In the genomic region with DNA sequence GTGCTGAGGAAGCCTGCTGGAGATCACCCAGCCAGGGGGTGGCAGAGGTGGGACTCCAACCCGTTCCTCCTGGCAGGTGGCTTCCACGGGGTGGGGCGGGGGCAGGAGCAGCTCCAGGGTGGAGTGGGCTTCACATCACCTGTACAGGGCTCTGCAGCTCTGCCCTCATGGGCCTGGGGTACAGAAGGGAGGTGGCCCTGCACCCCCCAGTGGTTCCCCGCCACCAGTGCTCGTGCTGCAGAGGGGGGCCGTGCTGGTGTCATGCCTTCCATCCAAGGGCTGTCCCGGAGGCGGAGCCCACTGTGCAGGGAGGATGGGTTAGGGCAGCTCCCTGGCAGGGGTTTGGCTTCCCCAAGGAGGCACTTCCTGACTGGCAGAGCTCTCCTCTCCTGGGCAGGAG, we compare ENCODE assay signal across 15 cellular contexts.
A peak's percentile ranks its signal among the peaks of the same experiment; 100 is the strongest.
DNase-seq lines count a peak whose midpoint lies in the region; ATAC-seq and TF ChIP-seq lines count a peak whose summit lies in the region.
"Had no signal": no experiment of that assay in that cellular context is flagged by ENCODE, and none has a peak within 500 bp of the region (broad histone marks: within the 10 kb centered on the region; RNA-seq: fewer than 3 reads in every experiment).

No MANE protein-coding gene starts in this region.

- H2AFZ ChIP-seq in mesenchymal stem cell (ENCODE audit: low read depth, low read length): no peak overlapping the region
- H2AFZ ChIP-seq: GM23248 had no signal

- no peak overlapping the region for H3K27ac Mint-ChIP-seq in WTC11
- no peak overlapping the region for H3K27ac Mint-ChIP-seq in activated T-helper 1 cell treated with anti-CD3 and anti-CD28 coated beads, Interleukin-12 subunit alpha, Interleukin-12 subunit beta, Interleukin-2, Interleukin-4 antibody, amounts not matched to agents 30 ng/mL and 10 ng/mL and 1 ng/mL, durations not matched to agents 14 hours and 24 hours and 36 hours

- no peak overlapping the region for H4K8ac ChIP-seq in mesenchymal stem cell (ENCODE audit: low read length)

- no peak overlapping the region for H3K4me2 ChIP-seq in mesenchymal stem cell (ENCODE audit: low read length, poor library complexity, severe bottlenecking)

- no peaks in the 10 kb centered on the region for H3K9me3 ChIP-seq in mesenchymal stem cell (ENCODE audit: control insufficient read depth, low read length)
- no peaks in the 10 kb centered on the region for H3K9me3 ChIP-seq in breast epithelium
- H3K9me3 ChIP-seq: SJSA1 had no signal

- H3K4me3 Mint-ChIP-seq in WTC11: no peak overlapping the region
- no peak overlapping the region for H3K4me3 Mint-ChIP-seq in activated T-helper 1 cell treated with anti-CD3 and anti-CD28 coated beads, Interleukin-12 subunit alpha, Interleukin-12 subunit beta, Interleukin-2, Interleukin-4 antibody, amounts not matched to agents 30 ng/mL and 10 ng/mL and 1 ng/mL, durations not matched to agents 14 hours and 24 hours and 36 hours

- no peak for TF ChIP-seq POLR2A in breast epithelium (IDR thresholded peaks at IDR 0.05)

- H3K79me1 ChIP-seq in mesenchymal stem cell (replicated peaks; ENCODE audit: low read length, poor library complexity, severe bottlenecking): no peaks in the 10 kb centered on the region

- H3K23ac ChIP-seq in mesenchymal stem cell (ENCODE audit: low read length in 2 of 2): no peak overlapping the region

- H3K36me3 ChIP-seq in mesenchymal stem cell (ENCODE audit: control insufficient read depth in 1 of 2, insufficient read depth in 2 of 2, low read depth in 1 of 2, low read length in 2 of 2) (no peaks in the 10 kb centered on the region), breast epithelium (no peaks in the 10 kb centered on the region)
- H3K36me3 ChIP-seq: SJSA1 had no signal

- H2AK5ac ChIP-seq in mesenchymal stem cell (ENCODE audit: low read length, severe bottlenecking): no peak overlapping the region

- H3K4me3 ChIP-seq in mesenchymal stem cell (ENCODE audit: insufficient read depth in 1 of 2, low read depth in 1 of 2, low read length in 2 of 2): no peak overlapping the region
- H3K4me3 ChIP-seq in breast epithelium: no peak overlapping the region
- H3K4me3 ChIP-seq: GM23248, SJSA1 had no signal

- no peak overlapping the region for H3K4ac ChIP-seq in mesenchymal stem cell (ENCODE audit: low read depth in 1 of 2, low read length in 2 of 2)

- H3K27ac ChIP-seq in mesenchymal stem cell (ENCODE audit: low read length, poor library complexity, severe bottlenecking): no peak overlapping the region
- H3K27ac ChIP-seq in breast epithelium: no peak overlapping the region
- H3K27ac ChIP-seq: GM23248, HL-60, SJSA1 had no signal

- CTCF ChIA-PET in WTC11 (lab: Charles Lee): interaction anchor here (0.8 to 3.1 kb wide), 2 partner anchors 20 to 396 kb away, joined by 3 to 11 read pairs; no protein-coding TSS in a partner anchor

- H3K36me3 Mint-ChIP-seq in WTC11: no peaks in the 10 kb centered on the region
- no peaks in the 10 kb centered on the region for H3K36me3 Mint-ChIP-seq in activated T-helper 1 cell treated with anti-CD3 and anti-CD28 coated beads, Interleukin-12 subunit alpha, Interleukin-12 subunit beta, Interleukin-2, Interleukin-4 antibody, amounts not matched to agents 30 ng/mL and 10 ng/mL and 1 ng/mL, durations not matched to agents 14 hours and 24 hours and 36 hours (ENCODE audit: low read depth)

- H3K9me3 Mint-ChIP-seq in WTC11: no peaks in the 10 kb centered on the region
- no peaks in the 10 kb centered on the region for H3K9me3 Mint-ChIP-seq in activated T-helper 1 cell treated with anti-CD3 and anti-CD28 coated beads, Interleukin-12 subunit alpha, Interleukin-12 subunit beta, Interleukin-2, Interleukin-4 antibody, amounts not matched to agents 30 ng/mL and 10 ng/mL and 1 ng/mL, durations not matched to agents 14 hours and 24 hours and 36 hours

- POLR2A ChIA-PET in WTC11 (lab: Charles Lee): no interaction called here

- H4K91ac ChIP-seq in mesenchymal stem cell (ENCODE audit: low read length): peak overlapping the region; percentile 21

- peaks cover 10% of the 10 kb centered on the region for H3K4me1 Mint-ChIP-seq in WTC11
- no peaks in the 10 kb centered on the region for H3K4me1 Mint-ChIP-seq in activated T-helper 1 cell treated with anti-CD3 and anti-CD28 coated beads, Interleukin-12 subunit alpha, Interleukin-12 subunit beta, Interleukin-2, Interleukin-4 antibody, amounts not matched to agents 30 ng/mL and 10 ng/mL and 1 ng/mL, durations not matched to agents 14 hours and 24 hours and 36 hours (ENCODE audit: low read depth)

- no peak overlapping the region for H2BK5ac ChIP-seq in mesenchymal stem cell (ENCODE audit: low read depth, low read length, poor library complexity, severe bottlenecking)

- TF ChIP-seq CTCF in WTC11 (IDR thresholded peaks at IDR 0.05) (no peak), breast epithelium (IDR thresholded peaks at IDR 0.05) (no peak)

- no peak overlapping the region for H3K9ac ChIP-seq in mesenchymal stem cell (ENCODE audit: low read length)
- H3K9ac ChIP-seq: GM23248 had no signal

- H3K4me1 ChIP-seq in mesenchymal stem cell (ENCODE audit: control insufficient read depth, insufficient read depth, low read depth, low read length) (peaks cover 2% of the 10 kb centered on the region), breast epithelium (no peaks in the 10 kb centered on the region)
- H3K4me1 ChIP-seq: SJSA1 had no signal

- ATAC-seq in left ventricle myocardium superior (no peak), Right ventricle myocardium inferior (no peak), WTC11 (no peak)

- H3K14ac ChIP-seq in mesenchymal stem cell (ENCODE audit: low read length in 2 of 2): no peak overlapping the region

- H3K27me3 ChIP-seq in mesenchymal stem cell (ENCODE audit: control insufficient read depth in 1 of 2, insufficient read depth in 1 of 2, low read length in 2 of 2): peaks cover 41 to 91% of the 10 kb centered on the region in 2 experiments
- H3K27me3 ChIP-seq in breast epithelium: peaks cover 0 to 28% of the 10 kb centered on the region in 2 donors
- H3K27me3 ChIP-seq: SJSA1 had no signal

- H2BK12ac ChIP-seq in mesenchymal stem cell (ENCODE audit: low read length in 2 of 2): no peak overlapping the region

- WGBS in mesenchymal stem cell: 74% methylated on average over 8 of the region's 8 CpGs

- intact Hi-C loops in left ventricle myocardium superior (cut with micrococcal nuclease) (no loop called here), Right ventricle myocardium inferior (cut with DNase I) (no loop called here), breast epithelium (cut with DNase I; ENCODE audit: low total_unique reads) (no loop called here)
- intact Hi-C loops in activated T-helper 1 cell treated with anti-CD3 and anti-CD28 coated beads, Interleukin-12 subunit alpha, Interleukin-12 subunit beta, Interleukin-2, Interleukin-4 antibody, amounts not matched to agents 30 ng/mL and 10 ng/mL and 1 ng/mL, durations not matched to agents 14 hours and 24 hours and 36 hours (cut with micrococcal nuclease): no loop called here

- H3K18ac ChIP-seq in mesenchymal stem cell (ENCODE audit: low read depth in 1 of 2, low read length in 2 of 2): no peak overlapping the region

- no peaks in the 10 kb centered on the region for H3K27me3 Mint-ChIP-seq in WTC11 (ENCODE audit: low read depth)
- H3K27me3 Mint-ChIP-seq in activated T-helper 1 cell treated with anti-CD3 and anti-CD28 coated beads, Interleukin-12 subunit alpha, Interleukin-12 subunit beta, Interleukin-2, Interleukin-4 antibody, amounts not matched to agents 30 ng/mL and 10 ng/mL and 1 ng/mL, durations not matched to agents 14 hours and 24 hours and 36 hours (ENCODE audit: insufficient read depth): peaks cover 10% of the 10 kb centered on the region

- no peak overlapping the region for H2BK15ac ChIP-seq in mesenchymal stem cell (ENCODE audit: low read depth, poor library complexity, severe bottlenecking)

- DNase-seq in left ventricle myocardium superior (peak; percentile 17), Right ventricle myocardium inferior (ENCODE audit: missing footprints) (no peak), WTC11 (ENCODE audit: low spot score) (peak; percentile 9), mesenchymal stem cell (no peak), occipital lobe (lab: John Stamatoyannopoulos, UW) (no peak), breast epithelium (ENCODE audit: low spot score in 2 of 2) (no peak)
- no peak for DNase-seq in activated T-helper 1 cell treated with anti-CD3 and anti-CD28 coated beads, Interleukin-12 subunit alpha, Interleukin-12 subunit beta, Interleukin-2, Interleukin-4 antibody, amounts not matched to agents 30 ng/mL and 10 ng/mL and 1 ng/mL, durations not matched to agents 14 hours and 24 hours and 36 hours (ENCODE audit: low spot score)
- DNase-seq: COR-L47, GM23248, NCI-H1417 treated with DMSO at 0.1 percent for 48 hours, NCI-H2081, NCI-H748 treated with DMSO at 0.1 percent for 48 hours, RPMI8226 had no signal

- no peak overlapping the region for H2BK120ac ChIP-seq in mesenchymal stem cell (ENCODE audit: low read depth, low read length)

TF ChIP-seq in WTC11, 78 proteins besides CTCF, POLR2A, EP300 and RAD21:
- TF ChIP-seq, protein P1, sequence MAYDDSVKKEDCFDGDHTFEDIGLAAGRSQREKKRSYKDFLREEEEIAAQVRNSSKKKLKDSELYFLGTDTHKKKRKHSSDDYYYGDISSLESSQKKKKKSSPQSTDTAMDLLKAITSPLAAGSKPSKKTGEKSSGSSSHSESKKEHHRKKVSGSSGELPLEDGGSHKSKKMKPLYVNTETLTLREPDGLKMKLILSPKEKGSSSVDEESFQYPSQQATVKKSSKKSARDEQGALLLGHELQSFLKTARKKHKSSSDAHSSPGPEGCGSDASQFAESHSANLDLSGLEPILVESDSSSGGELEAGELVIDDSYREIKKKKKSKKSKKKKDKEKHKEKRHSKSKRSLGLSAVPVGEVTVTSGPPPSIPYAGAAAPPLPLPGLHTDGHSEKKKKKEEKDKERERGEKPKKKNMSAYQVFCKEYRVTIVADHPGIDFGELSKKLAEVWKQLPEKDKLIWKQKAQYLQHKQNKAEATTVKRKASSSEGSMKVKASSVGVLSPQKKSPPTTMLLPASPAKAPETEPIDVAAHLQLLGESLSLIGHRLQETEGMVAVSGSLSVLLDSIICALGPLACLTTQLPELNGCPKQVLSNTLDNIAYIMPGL (CRISPR knock-in tag; IDR thresholded peaks at IDR 0.05): 0 out of 2 replicates have a peak, but pooled peaks have one; percentile 22
- TF ChIP-seq, protein P2, sequence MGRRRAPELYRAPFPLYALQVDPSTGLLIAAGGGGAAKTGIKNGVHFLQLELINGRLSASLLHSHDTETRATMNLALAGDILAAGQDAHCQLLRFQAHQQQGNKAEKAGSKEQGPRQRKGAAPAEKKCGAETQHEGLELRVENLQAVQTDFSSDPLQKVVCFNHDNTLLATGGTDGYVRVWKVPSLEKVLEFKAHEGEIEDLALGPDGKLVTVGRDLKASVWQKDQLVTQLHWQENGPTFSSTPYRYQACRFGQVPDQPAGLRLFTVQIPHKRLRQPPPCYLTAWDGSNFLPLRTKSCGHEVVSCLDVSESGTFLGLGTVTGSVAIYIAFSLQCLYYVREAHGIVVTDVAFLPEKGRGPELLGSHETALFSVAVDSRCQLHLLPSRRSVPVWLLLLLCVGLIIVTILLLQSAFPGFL (CRISPR knock-in tag; IDR thresholded peaks at IDR 0.05; ENCODE audit: borderline replicate concordance): no peak

Comparison
In these comparisons a context has a peak if more than half of its experiments do, and no peak if none do; other contexts are left out.
1. DNase-seq: peak in left ventricle myocardium superior (single experiment) and WTC11 (single experiment); none in Right ventricle myocardium inferior (single experiment), mesenchymal stem cell (single experiment), occipital lobe (single experiment), breast epithelium (0 of 2) and activated T-helper 1 cell treated with anti-CD3 and anti-CD28 coated beads, Interleukin-12 subunit alpha, Interleukin-12 subunit beta, Interleukin-2, Interleukin-4 antibody, amounts not matched to agents 30 ng/mL and 10 ng/mL and 1 ng/mL, durations not matched to agents 14 hours and 24 hours and 36 hours (single experiment).